Comparison of ENCODE assay signal across 18 cellular contexts in genomic region chr13:34039678-34040077, GRCh38.
DNase-seq lines count a peak whose midpoint lies in the region; FAIRE-seq and TF ChIP-seq lines count a peak whose summit lies in the region.
"Had no signal": no experiment of that assay in that cellular context is flagged by ENCODE, and none has a peak within 500 bp of the region (broad histone marks: within the 10 kb centered on the region; RNA-seq: fewer than 3 reads in every experiment).

No MANE protein-coding gene starts in this region.

- H4K91ac ChIP-seq in mesenchymal stem cell (ENCODE audit: low read length): no peak overlapping the region

- H3K27me3 Mint-ChIP-seq in astrocyte (ENCODE audit: low read depth, unreplicated experiment): no peaks in the 10 kb centered on the region
- H3K27me3 Mint-ChIP-seq in type B pancreatic cell: no peaks in the 10 kb centered on the region

- no peaks in the 10 kb centered on the region for H3K9me3 ChIP-seq in OCI-LY3 (ENCODE audit: insufficient read depth, low read length)
- no peaks in the 10 kb centered on the region for H3K9me3 ChIP-seq in astrocyte (ENCODE audit: insufficient read depth, low read depth, low read length)
- no peaks in the 10 kb centered on the region for H3K9me3 ChIP-seq in mesenchymal stem cell (ENCODE audit: control insufficient read depth, low read length)

- H3K9ac ChIP-seq in OCI-LY3 (ENCODE audit: low read length) (no peak overlapping the region), astrocyte (ENCODE audit: low read length) (no peak overlapping the region), mesenchymal stem cell (ENCODE audit: low read length) (no peak overlapping the region)

- H4K20me1 ChIP-seq in OCI-LY3 (ENCODE audit: insufficient read depth, low read length): no peaks in the 10 kb centered on the region
- no peaks in the 10 kb centered on the region for H4K20me1 ChIP-seq in astrocyte (ENCODE audit: insufficient read depth, low read length)

- no peak overlapping the region for H3K23ac ChIP-seq in mesenchymal stem cell (ENCODE audit: low read length in 2 of 2)

- H3K18ac ChIP-seq in mesenchymal stem cell (ENCODE audit: low read depth in 1 of 2, low read length in 2 of 2): no peak overlapping the region

- no peaks in the 10 kb centered on the region for H3K27me3 ChIP-seq in OCI-LY3 (ENCODE audit: low read depth, low read length)
- H3K27me3 ChIP-seq in astrocyte (ENCODE audit: insufficient read depth, low read length): no peaks in the 10 kb centered on the region
- no peaks in the 10 kb centered on the region for H3K27me3 ChIP-seq in mesenchymal stem cell (ENCODE audit: control insufficient read depth in 1 of 2, insufficient read depth in 1 of 2, low read length in 2 of 2)

- TF ChIP-seq CTCF in OCI-LY3 (IDR thresholded peaks at IDR 0.05; ENCODE audit: low read depth, low read length) (no peak), astrocyte (IDR thresholded peaks at IDR 0.05; ENCODE audit: insufficient read depth, low read depth, low read length) (no peak), type B pancreatic cell (conservative IDR thresholded peaks at IDR 0.05) (no peak)

- H3K27ac Mint-ChIP-seq in astrocyte (ENCODE audit: unreplicated experiment): peak overlapping the region; percentile 56
- peak overlapping the region; percentile 23 for H3K27ac Mint-ChIP-seq in type B pancreatic cell
- H3K27ac Mint-ChIP-seq: CD8-positive, alpha-beta T cell; H9 had no signal

- H3K4me3 Mint-ChIP-seq in astrocyte (ENCODE audit: unreplicated experiment): no peak overlapping the region
- H3K4me3 Mint-ChIP-seq in type B pancreatic cell: no peak overlapping the region
- H3K4me3 Mint-ChIP-seq: CD14-positive monocyte; CD8-positive, alpha-beta T cell; H9 had no signal

- H3K9me3 Mint-ChIP-seq in astrocyte (ENCODE audit: unreplicated experiment): peaks cover 6% of the 10 kb centered on the region
- peaks cover 10% of the 10 kb centered on the region for H3K9me3 Mint-ChIP-seq in type B pancreatic cell
- H3K9me3 Mint-ChIP-seq: H9 had no signal

- H3K4me2 ChIP-seq in OCI-LY3 (ENCODE audit: low read length) (peak overlapping the region; percentile 73; the same call in 1 of the 2 replicates), astrocyte (ENCODE audit: low read length) (no peak overlapping the region), mesenchymal stem cell (ENCODE audit: low read length, poor library complexity, severe bottlenecking) (no peak overlapping the region)
- H3K4me2 ChIP-seq: A549 had no signal

- H3K36me3 ChIP-seq in OCI-LY3 (replicated peaks; ENCODE audit: low read depth, low read length) (no peaks in the 10 kb centered on the region), astrocyte (ENCODE audit: insufficient read depth, low read length) (no peaks in the 10 kb centered on the region), mesenchymal stem cell (ENCODE audit: control insufficient read depth in 1 of 2, insufficient read depth in 2 of 2, low read depth in 1 of 2, low read length in 2 of 2) (no peaks in the 10 kb centered on the region)

- H2AFZ ChIP-seq in OCI-LY3 (ENCODE audit: low read depth, low read length): no peak overlapping the region
- no peak overlapping the region for H2AFZ ChIP-seq in astrocyte (ENCODE audit: low read depth, low read length)
- peak overlapping the region; percentile 33 for H2AFZ ChIP-seq in mesenchymal stem cell (ENCODE audit: low read depth, low read length)

- no peak for FAIRE-seq in astrocyte (lab: Jason Lieb, UNC)
- FAIRE-seq: A549, GM12891, HepG2, HTR-8/SVneo had no signal

- no peak overlapping the region for H4K8ac ChIP-seq in mesenchymal stem cell (ENCODE audit: low read length)

- H3K4ac ChIP-seq in mesenchymal stem cell (ENCODE audit: low read depth in 1 of 2, low read length in 2 of 2): no peak overlapping the region

- no peak overlapping the region for H2AK5ac ChIP-seq in mesenchymal stem cell (ENCODE audit: low read length, severe bottlenecking)

- H2BK120ac ChIP-seq in mesenchymal stem cell (ENCODE audit: low read depth, low read length): no peak overlapping the region

- H3K4me3 ChIP-seq in OCI-LY3 (ENCODE audit: low read length) (no peak overlapping the region), astrocyte (ENCODE audit: insufficient read depth, low read depth, low read length) (no peak overlapping the region), mesenchymal stem cell (ENCODE audit: insufficient read depth in 1 of 2, low read depth in 1 of 2, low read length in 2 of 2) (no peak overlapping the region)
- H3K4me3 ChIP-seq: A549 had no signal

- no peak for DNase-seq in astrocyte (ENCODE audit: low read depth)
- no peak for DNase-seq in mesenchymal stem cell
- no peak for DNase-seq in type B pancreatic cell (ENCODE audit: extremely low spot score, unreplicated experiment)
- no peak for DNase-seq in stimulated activated CD4-positive, alpha-beta T cell treated with anti-CD3 and anti-CD28 coated beads, Interleukin-15, amount 100 ng/mL, for 24 hours
- DNase-seq in stimulated activated CD4-positive, alpha-beta T cell treated with anti-CD3 and anti-CD28 coated beads, Interleukin-1b, Interleukin-23, amount 100 ng/mL, for 48 hours: no peak
- no peak for DNase-seq in Ammon's horn (ENCODE audit: low spot score)
- DNase-seq: CD8-positive, alpha-beta T cell; COR-L47; DMS 273 treated with DMSO at 0.1 percent for 48 hours; DMS79; GOT3; H9 had no signal

- H3K4me1 Mint-ChIP-seq in astrocyte (ENCODE audit: low read depth, unreplicated experiment) (peaks cover 30% of the 10 kb centered on the region), type B pancreatic cell (ENCODE audit: unreplicated experiment) (peaks cover 9% of the 10 kb centered on the region)
- H3K4me1 Mint-ChIP-seq: CD14-positive monocyte had no signal

- H3K4me1 ChIP-seq in OCI-LY3 (ENCODE audit: low read length) (peaks cover 46% of the 10 kb centered on the region), astrocyte (ENCODE audit: insufficient read depth, low read length) (peaks cover 32% of the 10 kb centered on the region), mesenchymal stem cell (ENCODE audit: control insufficient read depth, insufficient read depth, low read depth, low read length) (peaks cover 2% of the 10 kb centered on the region)

- no peak overlapping the region for H2BK15ac ChIP-seq in mesenchymal stem cell (ENCODE audit: low read depth, poor library complexity, severe bottlenecking)

- no peak overlapping the region for H3K14ac ChIP-seq in mesenchymal stem cell (ENCODE audit: low read length in 2 of 2)

- H3K36me3 Mint-ChIP-seq in astrocyte (ENCODE audit: low read depth, unreplicated experiment) (no peaks in the 10 kb centered on the region), type B pancreatic cell (no peaks in the 10 kb centered on the region)
- H3K36me3 Mint-ChIP-seq: CD14-positive monocyte; CD8-positive, alpha-beta T cell had no signal

- H3K79me2 ChIP-seq in OCI-LY3 (ENCODE audit: low read length) (no peaks in the 10 kb centered on the region), astrocyte (ENCODE audit: insufficient read depth, low read length) (no peaks in the 10 kb centered on the region)

- no peaks in the 10 kb centered on the region for H3K79me1 ChIP-seq in mesenchymal stem cell (replicated peaks; ENCODE audit: low read length, poor library complexity, severe bottlenecking)

- peak overlapping the region; percentile 83; the same call in 1 of the 2 replicates for H3K27ac ChIP-seq in OCI-LY3 (ENCODE audit: low read length)
- no peak overlapping the region for H3K27ac ChIP-seq in astrocyte (ENCODE audit: low read depth, low read length)
- no peak overlapping the region for H3K27ac ChIP-seq in mesenchymal stem cell (ENCODE audit: low read length, poor library complexity, severe bottlenecking)
- H3K27ac ChIP-seq: A549 had no signal

- 100% methylated on average over 1 of the region's 1 CpG for WGBS in mesenchymal stem cell

- no peak overlapping the region for H2BK12ac ChIP-seq in mesenchymal stem cell (ENCODE audit: low read length in 2 of 2)

- H2BK5ac ChIP-seq in mesenchymal stem cell (ENCODE audit: low read depth, low read length, poor library complexity, severe bottlenecking): no peak overlapping the region
